18 cellular contexts compared by ENCODE assay signal in the genomic region with DNA sequence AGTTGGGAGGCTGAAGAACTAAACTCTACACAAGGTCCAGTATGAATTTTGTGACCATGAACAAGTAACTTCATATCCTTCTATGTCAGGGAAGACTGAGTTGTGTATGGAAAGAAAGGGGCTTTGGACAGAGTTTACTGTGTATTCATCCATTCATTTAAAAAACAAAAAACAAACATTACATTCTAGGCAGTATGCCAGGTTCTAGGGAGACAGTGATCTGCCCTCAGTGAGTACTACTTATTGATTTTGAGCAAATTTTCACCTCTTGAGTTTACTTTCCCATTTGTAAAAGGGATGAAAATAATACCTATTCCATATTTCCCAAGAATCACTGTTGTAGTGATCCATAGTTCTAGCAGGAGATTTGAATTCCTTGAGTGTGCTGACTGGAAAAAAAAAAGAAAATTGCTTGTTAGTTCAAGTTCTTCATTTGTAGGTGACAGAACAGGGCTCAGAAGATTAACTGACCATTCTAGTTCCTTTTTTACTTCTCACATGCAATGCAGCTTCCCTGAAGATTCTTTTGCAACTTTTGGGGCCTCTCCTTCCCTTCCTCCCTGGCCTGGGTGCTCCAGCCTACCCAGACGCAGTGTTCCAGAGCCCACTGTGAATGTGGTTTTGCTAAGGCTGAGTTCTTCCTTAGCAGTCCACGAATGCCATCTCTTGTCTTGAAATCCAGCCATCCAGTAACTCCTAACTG. TPM values are rescaled to one million over a fixed set of nuclear protein-coding genes. Genes with fewer than 3 reads are reported as not detected.
DNase-seq lines count a peak whose midpoint lies in the region; ATAC-seq and TF ChIP-seq lines count a peak whose summit lies in the region.
"Had no signal": no experiment of that assay in that cellular context is flagged by ENCODE, and none has a peak within 500 bp of the region (broad histone marks: within the 10 kb centered on the region; RNA-seq: fewer than 3 reads in every experiment).

No MANE protein-coding gene starts in this region.

- no peaks in the 10 kb centered on the region for H3K27me3 ChIP-seq in left lung
- H3K27me3 ChIP-seq: adrenal gland, Peyer's patch had no signal

- in situ Hi-C loops in KBM-7 (cut with MboI; ENCODE audit: low pct_unique_long_range_greater_than_20kb, low sequenced_read_pairs) = no loop called here

- peaks cover 8 to 53% of the 10 kb centered on the region in 2 donors for H3K4me1 ChIP-seq in left lung

- H3K9me3 Mint-ChIP-seq in activated T-helper 1 cell treated with anti-CD3 and anti-CD28 coated beads, Interleukin-12 subunit alpha, Interleukin-12 subunit beta, Interleukin-2, Interleukin-4 antibody, amounts not matched to agents 30 ng/mL and 10 ng/mL and 1 ng/mL, durations not matched to agents 14 hours and 24 hours and 36 hours = no peaks in the 10 kb centered on the region
- H3K9me3 Mint-ChIP-seq: immature natural killer cell, T-cell had no signal

- no peaks in the 10 kb centered on the region for H3K27me3 Mint-ChIP-seq in activated T-helper 1 cell treated with anti-CD3 and anti-CD28 coated beads, Interleukin-12 subunit alpha, Interleukin-12 subunit beta, Interleukin-2, Interleukin-4 antibody, amounts not matched to agents 30 ng/mL and 10 ng/mL and 1 ng/mL, durations not matched to agents 14 hours and 24 hours and 36 hours (ENCODE audit: insufficient read depth)
- H3K27me3 Mint-ChIP-seq: stimulated activated naive CD8-positive, alpha-beta T cell treated with anti-CD3 and anti-CD28 coated beads, Interleukin-15, amount 100 ng/mL, for 72 hours; T-cell had no signal

- H3K36me3 ChIP-seq in left lung = peaks cover 0 to 3% of the 10 kb centered on the region in 2 donors
- H3K36me3 ChIP-seq: adrenal gland, Peyer's patch had no signal

- H3K4me1 Mint-ChIP-seq in activated T-helper 1 cell treated with anti-CD3 and anti-CD28 coated beads, Interleukin-12 subunit alpha, Interleukin-12 subunit beta, Interleukin-2, Interleukin-4 antibody, amounts not matched to agents 30 ng/mL and 10 ng/mL and 1 ng/mL, durations not matched to agents 14 hours and 24 hours and 36 hours (ENCODE audit: low read depth) = peaks cover 29% of the 10 kb centered on the region

- ATAC-seq in left lung (no peak), GM21367 (IDR thresholded peaks at IDR 0.05; ENCODE audit: unreplicated experiment) (no peak)
- ATAC-seq: stimulated activated naive CD8-positive, alpha-beta T cell treated with anti-CD3 and anti-CD28 coated beads, Interleukin-15, amount 100 ng/mL, for 72 hours; T-cell had no signal

- no peak for TF ChIP-seq CTCF in left lung (IDR thresholded peaks at IDR 0.05)

- intact Hi-C loops in left lung (cut with DNase I) = no loop called here
- intact Hi-C loops in activated T-helper 1 cell treated with anti-CD3 and anti-CD28 coated beads, Interleukin-12 subunit alpha, Interleukin-12 subunit beta, Interleukin-2, Interleukin-4 antibody, amounts not matched to agents 30 ng/mL and 10 ng/mL and 1 ng/mL, durations not matched to agents 14 hours and 24 hours and 36 hours (cut with micrococcal nuclease) = no loop called here

- DNase-seq in Ammon's horn (ENCODE audit: low spot score) (peak; percentile 52), KBM-7 (peak; percentile 84), OCI-M1 (lab: John Stamatoyannopoulos, UW) (peak; percentile 81), left lung (no peak), glomerular visceral epithelial cell (ENCODE audit: extremely low spot score) (no peak)
- no peak for DNase-seq in activated T-helper 1 cell treated with anti-CD3 and anti-CD28 coated beads, Interleukin-12 subunit alpha, Interleukin-12 subunit beta, Interleukin-2, Interleukin-4 antibody, amounts not matched to agents 30 ng/mL and 10 ng/mL and 1 ng/mL, durations not matched to agents 14 hours and 24 hours and 36 hours (ENCODE audit: low spot score)
- no peak for DNase-seq in activated CD4-positive, alpha-beta T cell treated with anti-CD3 and anti-CD28 coated beads, Interleukin-2, amount 50 U/mL, for 1 hour
- DNase-seq: activated CD4-positive, alpha-beta T cell treated with anti-CD3 and anti-CD28 coated beads for 48 hours; activated T-cell treated with anti-CD3 and anti-CD28 coated beads, Interleukin-2, amount 50 U/mL, for 1 hour; DMS153; foreskin melanocyte; immature natural killer cell; Peyer's patch; stimulated activated naive CD8-positive, alpha-beta T cell treated with anti-CD3 and anti-CD28 coated beads, Interleukin-15, amount 100 ng/mL, for 72 hours; T-cell had no signal

- peak overlapping the region; percentile 20 to 90 for H3K27ac ChIP-seq in left lung
- H3K27ac ChIP-seq: adrenal gland had no signal

- H3K27ac Mint-ChIP-seq in activated T-helper 1 cell treated with anti-CD3 and anti-CD28 coated beads, Interleukin-12 subunit alpha, Interleukin-12 subunit beta, Interleukin-2, Interleukin-4 antibody, amounts not matched to agents 30 ng/mL and 10 ng/mL and 1 ng/mL, durations not matched to agents 14 hours and 24 hours and 36 hours = no peak overlapping the region
- H3K27ac Mint-ChIP-seq: immature natural killer cell; stimulated activated naive CD8-positive, alpha-beta T cell treated with anti-CD3 and anti-CD28 coated beads, Interleukin-15, amount 100 ng/mL, for 72 hours; T-cell had no signal

- peaks cover 6% of the 10 kb centered on the region for H3K36me3 Mint-ChIP-seq in activated T-helper 1 cell treated with anti-CD3 and anti-CD28 coated beads, Interleukin-12 subunit alpha, Interleukin-12 subunit beta, Interleukin-2, Interleukin-4 antibody, amounts not matched to agents 30 ng/mL and 10 ng/mL and 1 ng/mL, durations not matched to agents 14 hours and 24 hours and 36 hours (ENCODE audit: low read depth)

- H3K9me3 ChIP-seq in left lung = no peaks in the 10 kb centered on the region
- H3K9me3 ChIP-seq: adrenal gland, Peyer's patch had no signal

- no peak overlapping the region for H3K4me3 ChIP-seq in left lung
- H3K4me3 ChIP-seq: adrenal gland, Peyer's patch, smooth muscle cell had no signal

- no peak overlapping the region for H3K4me3 Mint-ChIP-seq in activated T-helper 1 cell treated with anti-CD3 and anti-CD28 coated beads, Interleukin-12 subunit alpha, Interleukin-12 subunit beta, Interleukin-2, Interleukin-4 antibody, amounts not matched to agents 30 ng/mL and 10 ng/mL and 1 ng/mL, durations not matched to agents 14 hours and 24 hours and 36 hours
- H3K4me3 Mint-ChIP-seq: immature natural killer cell; stimulated activated naive CD8-positive, alpha-beta T cell treated with anti-CD3 and anti-CD28 coated beads, Interleukin-15, amount 100 ng/mL, for 72 hours; T-cell had no signal

RNA-seq across cellular contexts. Expression of gene GAPVD1, which starts 2.6 kb away (rescaled TPM):
- 10 to 100 TPM; 55.1 to 63.5 TPM for total RNA-seq in left lung
- 53.6 and 56.8 TPM in 2 replicates for total RNA-seq in activated T-helper 1 cell treated with anti-CD3 and anti-CD28 coated beads, Interleukin-12 subunit alpha, Interleukin-12 subunit beta, Interleukin-2, Interleukin-4 antibody, amounts not matched to agents 30 ng/mL and 10 ng/mL and 1 ng/mL, durations not matched to agents 14 hours and 24 hours and 36 hours

RNA-seq across cellular contexts. Expression of gene HSPA5, which starts 17.8 kb away (rescaled TPM):
- total RNA-seq in left lung = 100 to 1,000 TPM; 340 to 479 TPM
- 242 and 243 TPM in 2 replicates for total RNA-seq in activated T-helper 1 cell treated with anti-CD3 and anti-CD28 coated beads, Interleukin-12 subunit alpha, Interleukin-12 subunit beta, Interleukin-2, Interleukin-4 antibody, amounts not matched to agents 30 ng/mL and 10 ng/mL and 1 ng/mL, durations not matched to agents 14 hours and 24 hours and 36 hours

RNA-seq across cellular contexts. Expression of gene RABEPK, which starts 58.6 kb away (rescaled TPM):
- total RNA-seq in left lung = 10 to 100 TPM; 13.9 to 18.7 TPM
- total RNA-seq in activated T-helper 1 cell treated with anti-CD3 and anti-CD28 coated beads, Interleukin-12 subunit alpha, Interleukin-12 subunit beta, Interleukin-2, Interleukin-4 antibody, amounts not matched to agents 30 ng/mL and 10 ng/mL and 1 ng/mL, durations not matched to agents 14 hours and 24 hours and 36 hours = 32.8 and 33.1 TPM in 2 replicates

Comparison
In these comparisons a context has a peak if more than half of its experiments do, and no peak if none do; other contexts are left out.
1. DNase-seq: peak in Ammon's horn (single experiment), KBM-7 (single experiment) and OCI-M1 (single experiment); none in left lung (0 of 2), glomerular visceral epithelial cell (single experiment), activated T-helper 1 cell treated with anti-CD3 and anti-CD28 coated beads, Interleukin-12 subunit alpha, Interleukin-12 subunit beta, Interleukin-2, Interleukin-4 antibody, amounts not matched to agents 30 ng/mL and 10 ng/mL and 1 ng/mL, durations not matched to agents 14 hours and 24 hours and 36 hours (single experiment) and activated CD4-positive, alpha-beta T cell treated with anti-CD3 and anti-CD28 coated beads, Interleukin-2, amount 50 U/mL, for 1 hour (single experiment).